In genomic region chr1:199959033-199959774, GRCh38 we compare ENCODE assay signal across 17 cellular contexts.
DNase-seq lines count a peak whose midpoint lies in the region; ATAC-seq and TF ChIP-seq lines count a peak whose summit lies in the region.
"Had no signal": no experiment of that assay in that cellular context is flagged by ENCODE, and none has a peak within 500 bp of the region (broad histone marks: within the 10 kb centered on the region; RNA-seq: fewer than 3 reads in every experiment).

No MANE protein-coding gene starts in this region.

- no peaks in the 10 kb centered on the region for H3K4me1 ChIP-seq in mesendoderm (ENCODE audit: control insufficient read depth, low read depth, low read length)
- no peaks in the 10 kb centered on the region for H3K4me1 ChIP-seq in hepatocyte (ENCODE audit: insufficient read depth)
- H3K4me1 ChIP-seq: HAP-1 had no signal

- H3K79me2 ChIP-seq in mesendoderm (ENCODE audit: control insufficient read depth, insufficient read depth, low read length) (no peaks in the 10 kb centered on the region), hepatocyte (no peaks in the 10 kb centered on the region)

- no peak overlapping the region for H3K23ac ChIP-seq in mesendoderm (ENCODE audit: low read length)

- H4K5ac ChIP-seq in mesendoderm (ENCODE audit: low read length): no peak overlapping the region

- peak overlapping the region; percentile 1 for H3K4ac ChIP-seq in mesendoderm (ENCODE audit: low read depth, low read length)

- H3K36me3 ChIP-seq in mesendoderm (ENCODE audit: control insufficient read depth, insufficient read depth, low read length) (no peaks in the 10 kb centered on the region), hepatocyte (replicated peaks; ENCODE audit: insufficient read depth, low read depth) (no peaks in the 10 kb centered on the region)
- H3K36me3 ChIP-seq: HAP-1 had no signal

- H4K20me1 ChIP-seq in hepatocyte (ENCODE audit: insufficient read depth, poor library complexity, severe bottlenecking): no peaks in the 10 kb centered on the region

- WGBS in mesendoderm (ENCODE audit: extremely low coverage, insufficient coverage, low lambda C conversion rate): no CpG with 5 or more reads among the region's 29 CpGs
- 96% methylated on average over 15 of the region's 29 CpGs for WGBS in hepatocyte (ENCODE audit: low lambda C conversion rate, missing lambda C conversion rate)

- H2BK120ac ChIP-seq in mesendoderm (ENCODE audit: low read depth, low read length): no peak overlapping the region

- H2BK15ac ChIP-seq in mesendoderm (replicated peaks; ENCODE audit: low read depth): no peak overlapping the region

- ATAC-seq in sciatic nerve: no peak
- no peak for ATAC-seq in GM21515 (IDR thresholded peaks at IDR 0.05; ENCODE audit: unreplicated experiment)

- H2BK5ac ChIP-seq in mesendoderm (ENCODE audit: low read length): no peak overlapping the region

- TF ChIP-seq CTCF in hepatocyte (IDR thresholded peaks at IDR 0.05; ENCODE audit: poor library complexity): no peak

- H3K9me3 ChIP-seq in hepatocyte (ENCODE audit: low read depth): no peaks in the 10 kb centered on the region
- H3K9me3 ChIP-seq: HAP-1 had no signal

- H3K18ac ChIP-seq in mesendoderm (ENCODE audit: low read length): no peak overlapping the region

- no peak overlapping the region for H4K8ac ChIP-seq in mesendoderm (ENCODE audit: low read depth, low read length)

- no peak overlapping the region for H3K4me3 ChIP-seq in mesendoderm (ENCODE audit: low read length)
- H3K4me3 ChIP-seq in hepatocyte: no peak overlapping the region
- H3K4me3 ChIP-seq: HAP-1 had no signal

- DNase-seq in H4 (ENCODE audit: low spot score) (peak; percentile 11), NCI-H345 (lab: John Stamatoyannopoulos, UW) (peak; percentile 72), NCI-H524 treated with DMSO at 0.1 percent for 48 hours (lab: John Stamatoyannopoulos, UW) (peak; percentile 67), mesendoderm (no peak), sciatic nerve (ENCODE audit: low spot score) (no peak), hepatocyte (ENCODE audit: low spot score) (no peak)
- DNase-seq in activated CD4-positive, alpha-beta T cell treated with anti-CD3 and anti-CD28 coated beads, Interleukin-2, amount 50 U/mL, for 1 hour: no peak
- DNase-seq: ACHN; C1 segment of cervical spinal cord; Calu3; CD4-positive, alpha-beta T cell; DMS 273 treated with DMSO at 0.1 percent for 48 hours; DND-41; GDM1; GOT3 had no signal

- no peak overlapping the region for H3K4me2 ChIP-seq in mesendoderm (ENCODE audit: low read length)
- no peak overlapping the region for H3K4me2 ChIP-seq in hepatocyte

- H3K9ac ChIP-seq in mesendoderm (ENCODE audit: low read length): no peak overlapping the region

- no peak overlapping the region for H2AFZ ChIP-seq in hepatocyte

- no peaks in the 10 kb centered on the region for H3K27me3 ChIP-seq in mesendoderm (ENCODE audit: insufficient read depth, low read length, poor library complexity)
- no peaks in the 10 kb centered on the region for H3K27me3 ChIP-seq in hepatocyte

- H2AK5ac ChIP-seq in mesendoderm (ENCODE audit: low read length): no peak overlapping the region

- intact Hi-C loops in sciatic nerve (cut with DNase I): no loop called here

- H3K27ac ChIP-seq in mesendoderm (ENCODE audit: low read depth, low read length) (no peak overlapping the region), hepatocyte (no peak overlapping the region)

- H3K79me1 ChIP-seq in mesendoderm (ENCODE audit: low read length): no peaks in the 10 kb centered on the region

- no peak overlapping the region for H3K56ac ChIP-seq in mesendoderm (ENCODE audit: low read length)

- H3K9me2 ChIP-seq in hepatocyte (replicated peaks; ENCODE audit: insufficient read depth): no peaks in the 10 kb centered on the region

Comparison
In these comparisons a context has a peak if more than half of its experiments do, and no peak if none do; other contexts are left out.
1. DNase-seq: peak in H4 (single experiment), NCI-H345 (single experiment) and NCI-H524 treated with DMSO at 0.1 percent for 48 hours (single experiment); none in mesendoderm (single experiment), sciatic nerve (single experiment), hepatocyte (single experiment) and activated CD4-positive, alpha-beta T cell treated with anti-CD3 and anti-CD28 coated beads, Interleukin-2, amount 50 U/mL, for 1 hour (single experiment).